In genomic region chr19:7690779-7691258, GRCh38 we compare ENCODE assay signal across 1 cellular context.
TF ChIP-seq lines count a peak whose summit lies in the region.

No MANE protein-coding gene starts in this region.

TF ChIP-seq in H1, 55 proteins besides CTCF, POLR2A, EP300 and RAD21:
- TF ChIP-seq PHF8 (conservative IDR thresholded peaks at IDR 0.05; ENCODE audit: low read depth, low read length) (no peak), YY1 (IDR thresholded peaks at IDR 0.05; ENCODE audit: low read depth, low read length) (no peak)
